9 cellular contexts compared by ENCODE assay signal in genomic region chr7:131244259-131244852, GRCh38.
A peak's percentile ranks its signal among the peaks of the same experiment; 100 is the strongest.
DNase-seq lines count a peak whose midpoint lies in the region; ATAC-seq and TF ChIP-seq lines count a peak whose summit lies in the region.
"Had no signal": no experiment of that assay in that cellular context is flagged by ENCODE, and none has a peak within 500 bp of the region (broad histone marks: within the 10 kb centered on the region; RNA-seq: fewer than 3 reads in every experiment).

No MANE protein-coding gene starts in this region.

- TF ChIP-seq CTCF in AG04449 (IDR thresholded peaks at IDR 0.05; ENCODE audit: insufficient read depth, low read length, missing control alignments): no peak
- TF ChIP-seq CTCF in adrenal gland (IDR thresholded peaks at IDR 0.05): no peak

- H3K27me3 ChIP-seq in adrenal gland: no peaks in the 10 kb centered on the region

- ATAC-seq in HG02623 (IDR thresholded peaks at IDR 0.05; ENCODE audit: unreplicated experiment) (no peak), GM21367 (IDR thresholded peaks at IDR 0.05; ENCODE audit: unreplicated experiment) (no peak)

- no peaks in the 10 kb centered on the region for H3K9me3 ChIP-seq in adrenal gland (replicated peaks in 1 of 3)

- peak overlapping the region in 1 of 5 donors; percentile 30 for H3K27ac ChIP-seq in adrenal gland

- CTCF ChIA-PET in AG04449 (lab: Yijun Ruan, JAX): interaction anchor here (0.7 kb wide), 1 partner anchor 178 kb away, joined by 3 read pairs; no protein-coding TSS in a partner anchor

- peak in 1 of 2 donors; percentile 48 for TF ChIP-seq POLR2A in adrenal gland (IDR thresholded peaks at IDR 0.05)

- H3K4me3 ChIP-seq in AG04449 (ENCODE audit: low read depth, low read length) (no peak overlapping the region), adrenal gland (no peak overlapping the region)

- POLR2A ChIA-PET in AG04449 (lab: Yijun Ruan, JAX): interaction anchor here (0.6 kb wide), 1 partner anchor 134 kb away, joined by 4 read pairs; no protein-coding TSS in a partner anchor

- H3K36me3 ChIP-seq in adrenal gland (replicated peaks in 1 of 2): no peaks in the 10 kb centered on the region

- peaks cover 3 to 8% of the 10 kb centered on the region in 2 donors for H3K4me1 ChIP-seq in adrenal gland (replicated peaks in 1 of 2)

- in situ Hi-C loops in KBM-7 (cut with MboI; ENCODE audit: low pct_unique_long_range_greater_than_20kb, low sequenced_read_pairs): no loop called here

- DNase-seq in AG04449 (ENCODE audit: low read depth, low spot score) (peak; percentile 81), GOT3 (lab: John Stamatoyannopoulos, UW) (peak; percentile 41), adrenal gland (peak; percentile 51 to 89 (median 88)), kidney glomerular epithelial cell (lab: John Stamatoyannopoulos, UW) (peak; percentile 75), KBM-7 (no peak), NCI-H1694 treated with DMSO at 0.1 percent for 48 hours (lab: John Stamatoyannopoulos, UW) (no peak)
- DNase-seq: activated naive CD4-positive, alpha-beta T cell had no signal

- intact Hi-C loops in adrenal gland (cut with DNase I): no loop called here

- WGBS in adrenal gland, 4 donors: 61 to 66% (median 62%) methylated on average over 13 of the region's 13 CpGs

Comparison
In these comparisons a context has a peak if more than half of its experiments do, and no peak if none do; other contexts are left out.
1. DNase-seq: peak in AG04449 (single experiment), GOT3 (single experiment), adrenal gland (7 of 7) and kidney glomerular epithelial cell (single experiment); none in KBM-7 (single experiment) and NCI-H1694 treated with DMSO at 0.1 percent for 48 hours (single experiment).